Comparison of ENCODE assay signal across 14 cellular contexts in genomic region chr7:152173372-152174070, GRCh38.
"Had no signal": no experiment of that assay in that cellular context is flagged by ENCODE, and none has a peak within 500 bp of the region (broad histone marks: within the 10 kb centered on the region; RNA-seq: fewer than 3 reads in every experiment).

No MANE protein-coding gene starts in this region.

- H3K4me3 Mint-ChIP-seq: activated naive CD8-positive, alpha-beta T cell; naive thymus-derived CD8-positive, alpha-beta T cell; stimulated activated effector memory CD8-positive, alpha-beta T cell treated with anti-CD3 and anti-CD28 coated beads, Interleukin-12 subunit alpha, Interleukin-12 subunit beta, amount 100 ng/mL, for 72 hours; WTC11 had no signal

- H3K27ac ChIP-seq: esophagus muscularis mucosa, neutrophil, tibial artery had no signal

- H3K9me3 ChIP-seq: esophagus muscularis mucosa, mucosa of descending colon, neutrophil, tibial artery had no signal

- H3K27me3 Mint-ChIP-seq: activated naive CD8-positive, alpha-beta T cell; naive thymus-derived CD8-positive, alpha-beta T cell; progenitor cell of endocrine pancreas had no signal

- H3K9me3 Mint-ChIP-seq: naive thymus-derived CD8-positive, alpha-beta T cell; stimulated activated effector memory CD8-positive, alpha-beta T cell treated with anti-CD3 and anti-CD28 coated beads, Interleukin-12 subunit alpha, Interleukin-12 subunit beta, amount 100 ng/mL, for 72 hours; WTC11 had no signal

- ATAC-seq: mucosa of descending colon; naive thymus-derived CD8-positive, alpha-beta T cell; right cardiac atrium; stimulated activated effector memory CD8-positive, alpha-beta T cell treated with anti-CD3 and anti-CD28 coated beads, Interleukin-12 subunit alpha, Interleukin-12 subunit beta, amount 100 ng/mL, for 72 hours; WTC11 had no signal

- H3K27me3 ChIP-seq: esophagus muscularis mucosa, neutrophil, tibial artery had no signal

- H3K4me1 Mint-ChIP-seq: WTC11 had no signal

- H3K4me1 ChIP-seq: esophagus muscularis mucosa, tibial artery had no signal

- H3K4me3 ChIP-seq: esophagus muscularis mucosa, mucosa of descending colon, tibial artery had no signal

- H3K27ac Mint-ChIP-seq: activated naive CD8-positive, alpha-beta T cell; progenitor cell of endocrine pancreas; stimulated activated effector memory CD8-positive, alpha-beta T cell treated with anti-CD3 and anti-CD28 coated beads, Interleukin-12 subunit alpha, Interleukin-12 subunit beta, amount 100 ng/mL, for 72 hours; WTC11 had no signal

- DNase-seq: activated CD4-positive, alpha-beta T cell treated with anti-CD3 and anti-CD28 coated beads for 48 hours; activated effector memory CD4-positive, alpha-beta T cell treated with anti-CD3 and anti-CD28 coated beads, Interleukin-2, amount 50 U/mL, for 16 hours; foreskin fibroblast; mammary epithelial cell; mucosa of descending colon; naive thymus-derived CD8-positive, alpha-beta T cell; right cardiac atrium; tibial artery had no signal
